ENCODE assay signal across 20 cellular contexts in the genomic region with DNA sequence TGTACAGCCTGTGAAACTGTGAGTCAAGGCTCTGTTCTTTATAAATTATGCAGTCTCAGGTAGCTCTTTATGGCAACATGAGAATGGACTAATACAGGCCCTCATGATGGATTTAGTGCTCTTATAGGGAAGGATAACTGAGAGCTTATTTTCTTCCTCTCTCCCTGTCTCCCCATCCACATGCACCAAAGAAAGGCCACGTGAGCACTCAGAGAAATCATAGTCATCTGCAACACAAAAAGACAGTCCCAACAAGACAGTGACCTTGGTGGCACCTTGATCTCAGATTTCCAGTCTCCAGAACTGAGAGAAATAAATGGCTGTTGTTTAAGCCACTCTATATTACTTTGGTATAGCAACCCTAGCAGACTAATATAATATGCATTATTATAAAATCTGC.
"Had no signal": no experiment of that assay in that cellular context is flagged by ENCODE, and none has a peak within 500 bp of the region (broad histone marks: within the 10 kb centered on the region; RNA-seq: fewer than 3 reads in every experiment).

No MANE protein-coding gene starts in this region.

- H3K4me2 ChIP-seq: SK-N-SH had no signal

- DNase-seq: KBM-7; MV-4-11; NCI-H1048; NCI-H1105 treated with DMSO at 0.1 percent for 48 hours; NCI-H1417 treated with DMSO at 0.1 percent for 48 hours; NCI-H146; NCI-H1694 treated with DMSO at 0.1 percent for 48 hours; NCI-H1930; NCI-H2081; NCI-H2107; NCI-H2227 treated with DMSO at 0.1 percent for 48 hours; NCI-H69; NCI-H774; NK-92 treated with Interleukin-12 subunit alpha and Interleukin-12 subunit beta, amount 100 ng/mL, for 24 hours; PC-3; SHP77; SK-N-SH; T-helper 1 cell had no signal

- H3K27ac ChIP-seq: RWPE1 had no signal

- ATAC-seq: Panc1, PC-3 had no signal

- H3K9ac ChIP-seq: SK-N-SH had no signal

- H3K9me3 ChIP-seq: SK-N-SH had no signal
